In the genomic region with DNA sequence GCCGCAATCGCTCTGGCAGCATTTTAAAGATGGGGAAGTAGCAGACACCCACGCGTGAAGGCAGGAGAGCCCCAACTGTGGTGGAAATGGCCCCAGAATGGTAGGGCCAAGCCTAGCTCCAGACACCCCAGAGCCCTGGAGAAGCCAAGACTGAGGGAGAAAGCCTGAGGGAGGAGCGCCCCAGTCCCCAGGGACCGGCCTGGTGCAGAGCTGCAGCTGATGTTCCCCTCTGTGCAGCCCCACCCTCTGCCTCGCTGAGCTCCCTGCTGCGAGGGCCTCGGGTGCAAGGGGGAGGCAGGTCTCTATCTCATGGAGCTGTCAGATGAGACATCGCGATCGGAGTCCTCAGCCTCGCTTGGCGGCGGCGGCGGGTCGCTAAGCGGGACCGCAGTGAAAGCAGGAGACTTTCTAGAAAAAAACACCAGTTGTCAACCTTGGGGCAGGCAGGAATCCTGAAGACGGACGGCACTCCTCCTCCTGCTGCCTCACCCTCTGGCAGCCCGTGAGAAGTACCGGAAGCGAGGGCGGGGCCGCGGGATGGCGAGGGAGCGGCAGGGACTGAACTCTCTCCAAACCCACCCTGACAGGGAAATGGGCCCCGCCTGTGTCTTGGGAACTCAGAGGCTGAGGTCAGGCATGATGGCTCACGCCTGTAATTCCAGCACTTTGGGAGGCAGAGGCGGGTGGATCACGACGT, we compare ENCODE assay signal across 8 cellular contexts. TPM values are rescaled to one million over a fixed set of nuclear protein-coding genes. Genes with fewer than 3 reads are reported as not detected.
DNase-seq lines count a peak whose midpoint lies in the region; ATAC-seq lines count a peak whose summit lies in the region.

No MANE protein-coding gene starts in this region.

- H3K27ac ChIP-seq in ACC112 (ENCODE audit: low read depth, low read length): peak overlapping the region; percentile 97

- peaks cover 18% of the 10 kb centered on the region for H3K4me1 ChIP-seq in ACC112 (ENCODE audit: control insufficient read depth, insufficient read depth, low read length, unreplicated experiment)

- intact Hi-C loops in posterior vena cava (cut with DNase I): no loop called here

- H3K27me3 ChIP-seq in ACC112 (ENCODE audit: insufficient read depth, low read length): no peaks in the 10 kb centered on the region

- peak; percentile 80 to 93 for DNase-seq in NCI-H526 (lab: John Stamatoyannopoulos, UW)
- DNase-seq in activated effector memory CD4-positive, alpha-beta T cell treated with Interleukin-2 at 50 U/mL for 16 hours: peak; percentile 39
- DNase-seq in germinal center (ENCODE audit: low spot score): peak; percentile 64
- DNase-seq in posterior vena cava (ENCODE audit: low spot score): peak; percentile 98
- no peak for DNase-seq in 8988T

- H3K4me3 ChIP-seq in ACC112 (ENCODE audit: low read depth, low read length): peak overlapping the region; percentile 12

- ATAC-seq in GM19043 (IDR thresholded peaks at IDR 0.05; ENCODE audit: low read depth, unreplicated experiment): peak; percentile 41
- ATAC-seq in GM18909 (IDR thresholded peaks at IDR 0.05; ENCODE audit: poor library complexity, unreplicated experiment): no peak

- no peak overlapping the region for H2AFZ ChIP-seq in ACC112 (ENCODE audit: low read length, unreplicated experiment)

- H3K79me2 ChIP-seq in ACC112 (ENCODE audit: control insufficient read depth, insufficient read depth, low read length, unreplicated experiment): peaks cover 25% of the 10 kb centered on the region

- H3K36me3 ChIP-seq in ACC112 (ENCODE audit: insufficient read depth, low read length): peaks cover 23% of the 10 kb centered on the region

RNA-seq across cellular contexts. Expression of a gene that starts 6.0 kb away (rescaled TPM):
- total RNA-seq in posterior vena cava: 1,000 to 10,000 TPM; 2,037 to 2,666 TPM

RNA-seq across cellular contexts. Expression of a gene that starts 15.5 kb away (rescaled TPM):
- 10 to 100 TPM; 26.4 to 33.0 TPM for total RNA-seq in posterior vena cava

RNA-seq across cellular contexts. Expression of a gene that starts 27.8 kb away (rescaled TPM):
- 10 to 100 TPM; 18.6 to 27.1 TPM for total RNA-seq in posterior vena cava

RNA-seq across cellular contexts. Expression of a gene that starts 46.4 kb away (rescaled TPM):
- total RNA-seq in posterior vena cava: 10 to 100 TPM; 14.4 to 16.3 TPM

RNA-seq across cellular contexts. Expression of a gene that starts 47.3 kb away (rescaled TPM):
- 100 to 1,000 TPM in 1 of 2 donors, 10 to 100 TPM in 1; 90.1 to 102 TPM for total RNA-seq in posterior vena cava
